ENCODE assay signal across 17 cellular contexts in genomic region chr3:96657710-96658109, GRCh38.
"Had no signal": no experiment of that assay in that cellular context is flagged by ENCODE, and none has a peak within 500 bp of the region (broad histone marks: within the 10 kb centered on the region; RNA-seq: fewer than 3 reads in every experiment).

No MANE protein-coding gene starts in this region.

- H3K27ac ChIP-seq: gastrocnemius medialis, thyroid gland had no signal

- H3K4me1 ChIP-seq: gastrocnemius medialis, thyroid gland had no signal

- DNase-seq: activated CD4-positive, alpha-beta T cell treated with anti-CD3 and anti-CD28 coated beads, Interleukin-2, amount 50 U/mL, for 1 hour; activated CD4-positive, CD25-positive, alpha-beta regulatory T cell treated with anti-CD3 and anti-CD28 coated beads, Interleukin-2, amount 50 U/mL, for 72 hours; activated CD8-positive, alpha-beta memory T cell treated with anti-CD3 and anti-CD28 coated beads for 24 hours; activated CD8-positive, alpha-beta memory T cell treated with anti-CD3 and anti-CD28 coated beads, Interleukin-2, amount 50 U/mL, for 48 hours; activated effector memory CD4-positive, alpha-beta T cell treated with anti-CD3 and anti-CD28 coated beads, Interleukin-2, amount 50 U/mL, for 16 hours; activated T-cell treated with anti-CD3 and anti-CD28 coated beads, Interleukin-2, amount 50 U/mL, for 48 hours; cerebellar nuclear complex; cortex of kidney; gastrocnemius medialis; head of caudate nucleus; left ventricle myocardium superior; nephron progenitor cell; retina; stimulated activated CD8-positive, alpha-beta memory T cell treated with anti-CD3 and anti-CD28 coated beads, Interleukin-4, amount 100 ng/mL, for 48 hours; stimulated activated naive CD4-positive, alpha-beta T cell; thyroid gland had no signal

- H3K4me3 ChIP-seq: gastrocnemius medialis, thyroid gland had no signal

- H3K9me3 ChIP-seq: gastrocnemius medialis, thyroid gland had no signal

- H3K36me3 ChIP-seq: gastrocnemius medialis, thyroid gland had no signal

- FAIRE-seq: bronchial epithelial cell had no signal

- H3K27me3 ChIP-seq: gastrocnemius medialis, thyroid gland had no signal
